In the genomic region with DNA sequence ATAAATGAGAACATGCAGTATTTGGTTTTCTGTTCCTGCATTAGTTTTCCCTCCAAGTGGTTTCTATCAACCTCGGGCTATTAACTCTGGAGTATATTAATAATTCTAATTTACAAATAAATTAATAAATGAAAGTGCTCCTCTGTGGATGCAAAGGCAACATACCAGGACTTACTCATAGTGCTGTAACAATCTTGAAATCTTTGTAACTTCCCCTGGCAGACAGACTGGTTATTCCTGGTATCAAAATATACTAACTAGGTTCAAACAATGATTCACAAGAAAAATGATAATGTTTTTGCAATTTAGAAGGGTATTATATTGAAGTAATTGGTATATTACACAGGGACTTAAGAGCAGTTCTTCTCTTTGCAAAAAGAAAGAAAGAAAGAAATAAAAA, we compare ENCODE assay signal across 20 cellular contexts.
A peak's percentile ranks its signal among the peaks of the same experiment; 100 is the strongest.
DNase-seq lines count a peak whose midpoint lies in the region; ATAC-seq, FAIRE-seq and TF ChIP-seq lines count a peak whose summit lies in the region.
"Had no signal": no experiment of that assay in that cellular context is flagged by ENCODE, and none has a peak within 500 bp of the region (broad histone marks: within the 10 kb centered on the region; RNA-seq: fewer than 3 reads in every experiment).

No MANE protein-coding gene starts in this region.

- FAIRE-seq in GM19239 (lab: Jason Lieb, UNC): no peak
- FAIRE-seq: GM12892 had no signal

- H3K4me3 ChIP-seq in ACC112 (ENCODE audit: low read depth, low read length): no peak overlapping the region
- H3K4me3 ChIP-seq in RWPE2 (ENCODE audit: severe bottlenecking): no peak overlapping the region
- H3K4me3 ChIP-seq: BLaER1 treated with 17β-estradiol and CSF1 and Interleukin-3, amounts not matched to agents 10 nM and 100 nM; MG63 had no signal

- no peaks in the 10 kb centered on the region for H3K9me3 ChIP-seq in RWPE2 (ENCODE audit: severe bottlenecking)
- H3K9me3 ChIP-seq: MG63 had no signal

- DNase-seq in RWPE2 (ENCODE audit: low spot score) (no peak), chondrocyte (ENCODE audit: low spot score) (no peak), foreskin keratinocyte (peak in 1 of 2 donors; percentile 61), NCI-H1694 treated with DMSO at 0.1 percent for 48 hours (lab: John Stamatoyannopoulos, UW) (no peak), activated gamma-delta T cell treated with Interleukin-2 at 50 U/mL for 16 hours (no peak), GM19239 (ENCODE audit: insufficient read length, low spot score) (no peak), amygdala (lab: John Stamatoyannopoulos, UW) (no peak)
- DNase-seq: CD8-positive, alpha-beta memory T cell; DND-41; GF-D8; Karpas-422; MG63; NCI-H1092 treated with DMSO at 0.1 percent for 48 hours; NCI-H2107; NCI-H226; NCI-H524 treated with DMSO at 0.1 percent for 48 hours; SHP77 treated with DMSO at 0.1 percent for 48 hours had no signal

- TF ChIP-seq CTCF in RWPE2 (IDR thresholded peaks at IDR 0.05; ENCODE audit: poor library complexity, severe bottlenecking) (no peak), chondrocyte (IDR thresholded peaks at IDR 0.05) (no peak), foreskin keratinocyte (conservative IDR thresholded peaks at IDR 0.05) (no peak)

- H3K27ac Mint-ChIP-seq in chondrocyte (ENCODE audit: unreplicated experiment): peak overlapping the region; percentile 96

- no peaks in the 10 kb centered on the region for H3K27me3 Mint-ChIP-seq in chondrocyte (ENCODE audit: low read depth)

- peaks cover 33% of the 10 kb centered on the region for H3K4me1 Mint-ChIP-seq in chondrocyte (ENCODE audit: low read depth)
- H3K4me1 Mint-ChIP-seq: CD8-positive, alpha-beta memory T cell had no signal

- H3K27ac ChIP-seq in ACC112 (ENCODE audit: low read depth, low read length) (peak overlapping the region; percentile 1; the same call in 1 of the 2 replicates), RWPE2 (ENCODE audit: poor library complexity, severe bottlenecking) (peak overlapping the region; percentile 85), foreskin keratinocyte (peak overlapping the region; percentile 14)
- H3K27ac ChIP-seq: BLaER1 treated with 17β-estradiol and CSF1 and Interleukin-3, amounts not matched to agents 10 nM and 100 nM had no signal

- no peak overlapping the region for H3K4me3 Mint-ChIP-seq in chondrocyte (ENCODE audit: unreplicated experiment)
- H3K4me3 Mint-ChIP-seq: CD8-positive, alpha-beta memory T cell had no signal

- H3K9me3 Mint-ChIP-seq in chondrocyte (ENCODE audit: low read depth): peaks cover 10% of the 10 kb centered on the region

- H3K36me3 ChIP-seq in ACC112 (ENCODE audit: insufficient read depth, low read length) (peaks cover 13% of the 10 kb centered on the region; the same call in 1 of the 2 replicates), RWPE2 (ENCODE audit: low read depth) (no peaks in the 10 kb centered on the region)
- H3K36me3 ChIP-seq: BLaER1 treated with 17β-estradiol and CSF1 and Interleukin-3, amounts not matched to agents 10 nM and 100 nM had no signal

- ATAC-seq in RWPE2 (ENCODE audit: low read depth) (peak; percentile 24; the same call in 1 of the 3 replicates), foreskin keratinocyte (peak; percentile 13)

- H3K4me1 ChIP-seq in ACC112 (ENCODE audit: control insufficient read depth, insufficient read depth, low read length, unreplicated experiment) (peaks cover 8% of the 10 kb centered on the region), RWPE2 (ENCODE audit: insufficient read depth, poor library complexity, severe bottlenecking) (peaks cover 23% of the 10 kb centered on the region), foreskin keratinocyte (peaks cover 20% of the 10 kb centered on the region)

- H2AFZ ChIP-seq in ACC112 (ENCODE audit: low read length, unreplicated experiment): no peak overlapping the region

- H3K79me2 ChIP-seq in ACC112 (ENCODE audit: control insufficient read depth, insufficient read depth, low read length, unreplicated experiment): no peaks in the 10 kb centered on the region

- H3K36me3 Mint-ChIP-seq in chondrocyte (ENCODE audit: low read depth): peaks cover 18% of the 10 kb centered on the region
- H3K36me3 Mint-ChIP-seq: CD8-positive, alpha-beta memory T cell had no signal

- no peaks in the 10 kb centered on the region for H3K27me3 ChIP-seq in ACC112 (ENCODE audit: insufficient read depth, low read length)
- H3K27me3 ChIP-seq in RWPE2 (ENCODE audit: insufficient read depth, poor library complexity, severe bottlenecking): no peaks in the 10 kb centered on the region
- no peaks in the 10 kb centered on the region for H3K27me3 ChIP-seq in foreskin keratinocyte
- H3K27me3 ChIP-seq: BLaER1 treated with 17β-estradiol and CSF1 and Interleukin-3, amounts not matched to agents 10 nM and 100 nM; MG63 had no signal

Comparison
In these comparisons a context has a peak if more than half of its experiments do, and no peak if none do; other contexts are left out.
1. H3K27ac ChIP-seq: peak in every context shown above with its lines; median percentile 85 in RWPE2; 14 in foreskin keratinocyte; 1 in ACC112.